16 cellular contexts compared by ENCODE assay signal in genomic region chr6:46918830-46919229, GRCh38. TPM values are rescaled to one million over a fixed set of nuclear protein-coding genes. Genes with fewer than 3 reads are reported as not detected.
"Had no signal": no experiment of that assay in that cellular context is flagged by ENCODE, and none has a peak within 500 bp of the region (broad histone marks: within the 10 kb centered on the region; RNA-seq: fewer than 3 reads in every experiment).

No MANE protein-coding gene starts in this region.

- H3K9me3 ChIP-seq: body of pancreas, transverse colon had no signal

- H3K4me1 ChIP-seq: transverse colon had no signal

- H3K36me3 Mint-ChIP-seq: activated naive CD4-positive, alpha-beta T cell treated with anti-CD3 and anti-CD28 coated beads, Interleukin-2, amount 50 U/mL, for 72 hours; stimulated activated memory B cell treated with anti-CD40 and anti-IgM and Interleukin-4, amounts not matched to agents 10 μg/mL and 1 μg/mL and 100 μg/mL, for 72 hours had no signal

- H3K27me3 ChIP-seq: body of pancreas, transverse colon had no signal

- H3K4me3 Mint-ChIP-seq: stimulated activated memory B cell treated with anti-CD40 and anti-IgM and Interleukin-4, amounts not matched to agents 10 μg/mL and 1 μg/mL and 100 μg/mL, for 72 hours had no signal

- H3K4me3 ChIP-seq: body of pancreas, smooth muscle cell, transverse colon had no signal

- H3K36me3 ChIP-seq: transverse colon had no signal

- H3K9me3 Mint-ChIP-seq: activated naive CD4-positive, alpha-beta T cell treated with anti-CD3 and anti-CD28 coated beads, Interleukin-2, amount 50 U/mL, for 72 hours; stimulated activated memory B cell treated with anti-CD40 and anti-IgM and Interleukin-4, amounts not matched to agents 10 μg/mL and 1 μg/mL and 100 μg/mL, for 72 hours had no signal

- H3K4me2 ChIP-seq: smooth muscle cell had no signal

- H3K27me3 Mint-ChIP-seq: stimulated activated memory B cell treated with anti-CD40 and anti-IgM and Interleukin-4, amounts not matched to agents 10 μg/mL and 1 μg/mL and 100 μg/mL, for 72 hours had no signal

- ATAC-seq: activated naive CD4-positive, alpha-beta T cell treated with anti-CD3 and anti-CD28 coated beads, Interleukin-2, amount 50 U/mL, for 72 hours; body of pancreas; stimulated activated memory B cell treated with anti-CD40 and anti-IgM and Interleukin-4, amounts not matched to agents 10 μg/mL and 1 μg/mL and 100 μg/mL, for 72 hours had no signal

- H3K4me1 Mint-ChIP-seq: stimulated activated memory B cell treated with anti-CD40 and anti-IgM and Interleukin-4, amounts not matched to agents 10 μg/mL and 1 μg/mL and 100 μg/mL, for 72 hours had no signal

- H3K27ac Mint-ChIP-seq: activated naive CD4-positive, alpha-beta T cell treated with anti-CD3 and anti-CD28 coated beads, Interleukin-2, amount 50 U/mL, for 72 hours; stimulated activated memory B cell treated with anti-CD40 and anti-IgM and Interleukin-4, amounts not matched to agents 10 μg/mL and 1 μg/mL and 100 μg/mL, for 72 hours had no signal

- DNase-seq: activated CD4-positive, alpha-beta T cell treated with anti-CD3 and anti-CD28 coated beads, Interleukin-2, amount 50 U/mL, for 1 hour; activated CD4-positive, CD25-positive, alpha-beta regulatory T cell; activated T-cell treated with anti-CD3 and anti-CD28 coated beads for 4 hours; amniotic stem cell; body of pancreas; cerebellar nuclear complex; hypothalamus; mesendoderm; retina; T-helper 2 cell; transverse colon had no signal

- H3K27ac ChIP-seq: body of pancreas, transverse colon had no signal

RNA-seq across cellular contexts. Expression of gene ADGRF5, which starts 2.9 kb away (rescaled TPM):
- total RNA-seq: activated CD8-positive, alpha-beta memory T cell treated with anti-CD3 and anti-CD28 coated beads for 36 hours; activated naive CD4-positive, alpha-beta T cell treated with anti-CD3 and anti-CD28 coated beads, Interleukin-2, amount 50 U/mL, for 72 hours had no signal
- polyA plus RNA-seq: neural cell, smooth muscle cell had no signal
